ENCODE assay signal across 16 cellular contexts in genomic region chr2:28598484-28598883, GRCh38.
DNase-seq lines count a peak whose midpoint lies in the region; ATAC-seq and TF ChIP-seq lines count a peak whose summit lies in the region.
"Had no signal": no experiment of that assay in that cellular context is flagged by ENCODE, and none has a peak within 500 bp of the region (broad histone marks: within the 10 kb centered on the region; RNA-seq: fewer than 3 reads in every experiment).

No MANE protein-coding gene starts in this region.

- TF ChIP-seq CTCF in left ventricle myocardium inferior (IDR thresholded peaks at IDR 0.05; ENCODE audit: borderline replicate concordance) (no peak), chondrocyte (IDR thresholded peaks at IDR 0.05) (no peak), psoas muscle (IDR thresholded peaks at IDR 0.05) (no peak)

- ATAC-seq in Right ventricle myocardium inferior: no peak
- no peak for ATAC-seq in psoas muscle
- no peak for ATAC-seq in GM21528 (IDR thresholded peaks at IDR 0.05; ENCODE audit: low FRiP score, unreplicated experiment)
- ATAC-seq: HepG2 had no signal

- H3K4me1 ChIP-seq in left ventricle myocardium inferior (peaks cover 47% of the 10 kb centered on the region), psoas muscle (peaks cover 27% of the 10 kb centered on the region)

- WGBS in psoas muscle, 3 donors: 67 to 85% (median 80%) methylated on average over 7 of the region's 7 CpGs

- no peaks in the 10 kb centered on the region for H3K9me3 ChIP-seq in left ventricle myocardium inferior (replicated peaks)
- no peaks in the 10 kb centered on the region for H3K9me3 ChIP-seq in psoas muscle
- H3K9me3 ChIP-seq: HAP-1 had no signal

- peak overlapping the region; percentile 63 for H3K27ac ChIP-seq in left ventricle myocardium inferior (replicated peaks)
- peak overlapping the region; percentile 87 for H3K27ac ChIP-seq in psoas muscle

- peaks cover 2% of the 10 kb centered on the region for H3K9me3 Mint-ChIP-seq in chondrocyte (ENCODE audit: low read depth)
- no peaks in the 10 kb centered on the region for H3K9me3 Mint-ChIP-seq in T-helper 2 cell treated with Interferon-gamma antibody and Interleukin-4, amounts not matched to agents 5 μg/mL and 100 μg/mL, for 36 hours

- no peak overlapping the region for H3K4me3 Mint-ChIP-seq in chondrocyte (ENCODE audit: unreplicated experiment)
- no peak overlapping the region for H3K4me3 Mint-ChIP-seq in T-helper 2 cell treated with Interferon-gamma antibody and Interleukin-4, amounts not matched to agents 5 μg/mL and 100 μg/mL, for 36 hours

- intact Hi-C loops in left ventricle myocardium inferior (cut with micrococcal nuclease) (loop anchor here (10.0 kb wide), 1 partner anchor 156 kb away; the partner anchor contains the start of gene PPP1CB), Right ventricle myocardium inferior (cut with DNase I) (no loop called here), psoas muscle (cut with DNase I) (loop anchor here in 1 of 2 donors (10.0 kb wide), 1 partner anchor 116 kb away; no protein-coding TSS in a partner anchor)

- H3K27me3 ChIP-seq in left ventricle myocardium inferior (ENCODE audit: low read depth) (no peaks in the 10 kb centered on the region), psoas muscle (ENCODE audit: insufficient read depth in 3 of 3, low read length in 2 of 3) (no peaks in the 10 kb centered on the region)

- H3K4me1 Mint-ChIP-seq in chondrocyte (ENCODE audit: low read depth): peaks cover 42% of the 10 kb centered on the region
- H3K4me1 Mint-ChIP-seq in T-helper 2 cell treated with Interferon-gamma antibody and Interleukin-4, amounts not matched to agents 5 μg/mL and 100 μg/mL, for 36 hours (ENCODE audit: low read depth): peaks cover 22% of the 10 kb centered on the region

- H3K36me3 Mint-ChIP-seq in chondrocyte (ENCODE audit: low read depth): no peaks in the 10 kb centered on the region
- peaks cover 5% of the 10 kb centered on the region for H3K36me3 Mint-ChIP-seq in T-helper 2 cell treated with Interferon-gamma antibody and Interleukin-4, amounts not matched to agents 5 μg/mL and 100 μg/mL, for 36 hours (ENCODE audit: low read depth)

- H3K4me3 ChIP-seq in left ventricle myocardium inferior: peak overlapping the region; percentile 1
- H3K4me3 ChIP-seq in psoas muscle: no peak overlapping the region
- H3K4me3 ChIP-seq: HAP-1 had no signal

- no peak overlapping the region for H3K27ac Mint-ChIP-seq in chondrocyte (ENCODE audit: unreplicated experiment)
- no peak overlapping the region for H3K27ac Mint-ChIP-seq in T-helper 2 cell treated with Interferon-gamma antibody and Interleukin-4, amounts not matched to agents 5 μg/mL and 100 μg/mL, for 36 hours

- H3K36me3 ChIP-seq in left ventricle myocardium inferior (no peaks in the 10 kb centered on the region), psoas muscle (ENCODE audit: insufficient read depth in 1 of 2, low read depth in 1 of 2) (no peaks in the 10 kb centered on the region)
- H3K36me3 ChIP-seq: HAP-1 had no signal

- H3K27me3 Mint-ChIP-seq in chondrocyte (ENCODE audit: low read depth): no peaks in the 10 kb centered on the region
- H3K27me3 Mint-ChIP-seq in T-helper 2 cell treated with Interferon-gamma antibody and Interleukin-4, amounts not matched to agents 5 μg/mL and 100 μg/mL, for 36 hours (ENCODE audit: low read depth): no peaks in the 10 kb centered on the region

- DNase-seq in left ventricle myocardium inferior (no peak), Right ventricle myocardium inferior (ENCODE audit: missing footprints) (no peak), chondrocyte (ENCODE audit: low spot score) (peak; percentile 22), psoas muscle (no peak)
- no peak for DNase-seq in T-helper 2 cell treated with Interferon-gamma antibody and Interleukin-4, amounts not matched to agents 5 μg/mL and 100 μg/mL, for 36 hours (ENCODE audit: low spot score)
- no peak for DNase-seq in stimulated activated CD4-positive, alpha-beta T cell treated with anti-CD3 and anti-CD28 coated beads, Interleukin-15, amount 100 ng/mL, for 24 hours
- DNase-seq: C1 segment of cervical spinal cord, DMS153, NCI-H1092, NCI-H146, NCI-H2081, NCI-H510A, NCI-H774 had no signal
